Comparison of ENCODE assay signal across 1 cellular context in the genomic region with DNA sequence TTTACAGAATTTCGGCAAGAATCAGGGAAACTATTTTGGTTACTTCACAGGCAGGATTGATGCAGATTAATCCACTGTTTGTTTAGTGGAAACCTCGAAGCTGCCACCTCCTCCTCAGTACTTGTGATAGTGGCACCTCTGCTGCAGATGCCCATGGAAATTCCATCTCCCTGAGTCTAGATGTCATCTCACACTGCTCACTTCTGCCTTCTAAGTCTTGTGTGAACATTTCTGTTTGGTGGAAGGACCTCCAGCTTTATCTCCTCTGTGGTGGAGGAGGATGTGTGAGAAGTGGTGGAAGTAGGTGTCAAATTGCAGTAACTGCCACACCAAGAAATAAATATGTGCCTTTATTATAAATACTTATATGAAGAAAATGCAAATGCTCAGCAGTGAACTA.
TF ChIP-seq lines count a peak whose summit lies in the region.

No MANE protein-coding gene starts in this region.

TF ChIP-seq in GM12878, 131 proteins besides CTCF, POLR2A, EP300 and RAD21 (continued from another document):
- TF ChIP-seq NKRF (conservative IDR thresholded peaks at IDR 0.05): no peak
- no peak for TF ChIP-seq RCOR1 (conservative IDR thresholded peaks at IDR 0.05; ENCODE audit: low read depth, low read length)
- no peak for TF ChIP-seq PAX8 (IDR thresholded peaks at IDR 0.05)
- no peak for TF ChIP-seq MLLT1 (IDR thresholded peaks at IDR 0.05)
- no peak for TF ChIP-seq KDM1A (IDR thresholded peaks at IDR 0.05; ENCODE audit: borderline replicate concordance)
- no peak for TF ChIP-seq CBX5 (IDR thresholded peaks at IDR 0.05; ENCODE audit: low read depth)
- TF ChIP-seq ELK1 (IDR thresholded peaks at IDR 0.05; ENCODE audit: low read depth, low read length): no peak
- TF ChIP-seq BCL11A (IDR thresholded peaks at IDR 0.05; ENCODE audit: low read depth, low read length): no peak
- TF ChIP-seq, protein P1, sequence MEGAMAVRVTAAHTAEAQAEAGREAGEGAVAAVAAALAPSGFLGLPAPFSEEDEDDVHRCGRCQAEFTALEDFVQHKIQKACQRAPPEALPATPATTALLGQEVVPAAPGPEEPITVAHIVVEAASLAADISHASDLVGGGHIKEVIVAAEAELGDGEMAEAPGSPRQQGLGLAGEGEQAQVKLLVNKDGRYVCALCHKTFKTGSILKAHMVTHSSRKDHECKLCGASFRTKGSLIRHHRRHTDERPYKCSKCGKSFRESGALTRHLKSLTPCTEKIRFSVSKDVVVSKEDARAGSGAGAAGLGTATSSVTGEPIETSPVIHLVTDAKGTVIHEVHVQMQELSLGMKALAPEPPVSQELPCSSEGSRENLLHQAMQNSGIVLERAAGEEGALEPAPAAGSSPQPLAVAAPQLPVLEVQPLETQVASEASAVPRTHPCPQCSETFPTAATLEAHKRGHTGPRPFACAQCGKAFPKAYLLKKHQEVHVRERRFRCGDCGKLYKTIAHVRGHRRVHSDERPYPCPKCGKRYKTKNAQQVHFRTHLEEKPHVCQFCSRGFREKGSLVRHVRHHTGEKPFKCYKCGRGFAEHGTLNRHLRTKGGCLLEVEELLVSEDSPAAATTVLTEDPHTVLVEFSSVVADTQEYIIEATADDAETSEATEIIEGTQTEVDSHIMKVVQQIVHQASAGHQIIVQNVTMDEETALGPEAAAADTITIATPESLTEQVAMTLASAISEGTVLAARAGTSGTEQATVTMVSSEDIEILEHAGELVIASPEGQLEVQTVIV (IDR thresholded peaks at IDR 0.05; ENCODE audit: borderline replicate concordance, partially characterized antibody): no peak
